1 cellular context compared by ENCODE assay signal in genomic region chrX:134782796-134783195, GRCh38.
TF ChIP-seq lines count a peak whose summit lies in the region.

No MANE protein-coding gene starts in this region.

TF ChIP-seq in SK-N-SH treated with all-trans-retinoic acid at 6 μM for 48 hours, 23 proteins besides CTCF, POLR2A, EP300 and RAD21 (continued from another document):
- no peak for TF ChIP-seq PATZ1 (CRISPR knock-in tag; IDR thresholded peaks at IDR 0.05; ENCODE audit: borderline replicate concordance)
- no peak for TF ChIP-seq POU6F1 (CRISPR knock-in tag; IDR thresholded peaks at IDR 0.05; ENCODE audit: borderline replicate concordance, low read depth)
